In the genomic region with DNA sequence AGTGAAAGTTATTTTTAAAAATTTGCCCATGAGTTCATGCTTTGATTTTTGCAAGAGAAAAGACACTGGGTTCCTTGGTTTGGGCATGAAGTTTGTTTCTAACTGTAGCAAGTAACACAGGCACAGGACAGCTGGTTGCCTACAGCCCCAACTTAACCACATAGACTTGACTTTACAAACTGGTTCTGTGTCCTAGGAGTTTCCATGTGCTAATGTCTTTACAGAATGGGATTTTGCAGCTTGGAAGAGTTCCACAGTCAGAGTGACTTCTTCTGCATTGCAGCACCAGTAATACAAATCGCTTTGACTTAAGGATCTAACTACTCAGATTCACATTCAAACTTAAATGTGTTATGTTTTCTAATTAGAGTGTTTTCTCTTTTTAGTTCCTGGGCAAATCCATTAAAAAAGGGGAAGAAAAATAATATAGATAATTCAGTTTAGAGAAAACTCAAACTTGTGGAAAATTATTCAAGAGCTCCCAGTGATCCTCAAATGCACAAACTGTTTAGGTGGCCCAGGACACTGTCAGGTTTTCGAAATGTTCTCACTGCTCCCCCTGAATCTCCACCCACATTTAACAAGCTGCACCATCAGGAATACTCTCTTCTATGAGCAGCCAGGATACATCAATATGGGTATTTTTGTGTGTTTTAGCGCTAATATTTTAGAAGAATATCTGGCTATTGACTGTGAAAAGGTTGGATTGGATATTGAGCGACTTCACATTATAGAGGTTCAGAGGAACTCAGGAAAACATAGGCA, we compare ENCODE assay signal across 10 cellular contexts. TPM values are rescaled to one million over a fixed set of nuclear protein-coding genes. Genes with fewer than 3 reads are reported as not detected.
DNase-seq lines count a peak whose midpoint lies in the region; ATAC-seq and TF ChIP-seq lines count a peak whose summit lies in the region.
"Had no signal": no experiment of that assay in that cellular context is flagged by ENCODE, and none has a peak within 500 bp of the region (broad histone marks: within the 10 kb centered on the region; RNA-seq: fewer than 3 reads in every experiment).

No MANE protein-coding gene starts in this region.

- H3K27me3 Mint-ChIP-seq in activated naive CD4-positive, alpha-beta T cell treated with anti-CD3 and anti-CD28 coated beads, Interleukin-2, amount 10 ng/mL, durations not matched to agents 7 days and 5 days, result peaks cover 15% of the 10 kb centered on the region
- no peaks in the 10 kb centered on the region for H3K27me3 Mint-ChIP-seq in endodermal cell (ENCODE audit: insufficient read depth)
- H3K27me3 Mint-ChIP-seq in stimulated activated naive B cell treated with anti-CD40 and anti-IgM and Interleukin-4, amounts not matched to agents 10 μg/mL and 1 μg/mL and 100 μg/mL, for 72 hours, result no peaks in the 10 kb centered on the region

- no peaks in the 10 kb centered on the region for H3K9me3 ChIP-seq in endodermal cell (ENCODE audit: control insufficient read depth, low read length)
- H3K9me3 ChIP-seq: stomach had no signal

- TF ChIP-seq CTCF in endodermal cell (conservative IDR thresholded peaks at IDR 0.05), result no peak

- H3K4me1 Mint-ChIP-seq in activated naive CD4-positive, alpha-beta T cell treated with anti-CD3 and anti-CD28 coated beads, Interleukin-2, amount 10 ng/mL, durations not matched to agents 7 days and 5 days, result peaks cover 64% of the 10 kb centered on the region
- peaks cover 21% of the 10 kb centered on the region for H3K4me1 Mint-ChIP-seq in endodermal cell
- H3K4me1 Mint-ChIP-seq in stimulated activated naive B cell treated with anti-CD40 and anti-IgM and Interleukin-4, amounts not matched to agents 10 μg/mL and 1 μg/mL and 100 μg/mL, for 72 hours, result peaks cover 35 to 62% of the 10 kb centered on the region in 2 donors

- no peaks in the 10 kb centered on the region for H3K27me3 ChIP-seq in endodermal cell (ENCODE audit: control insufficient read depth, insufficient read depth, low read length, poor library complexity, severe bottlenecking)

- no peak for DNase-seq in activated naive CD4-positive, alpha-beta T cell treated with anti-CD3 and anti-CD28 coated beads, Interleukin-2, amount 10 ng/mL, durations not matched to agents 7 days and 5 days
- no peak for DNase-seq in activated naive CD4-positive, alpha-beta T cell treated with anti-CD3 and anti-CD28 coated beads, Interleukin-2, amount 50 U/mL, for 16 hours
- peak; percentile 77 for DNase-seq in OCI-M1 (lab: John Stamatoyannopoulos, UW)
- DNase-seq in endodermal cell, result peak; percentile 52
- DNase-seq in stimulated activated naive B cell treated with anti-CD40 and anti-IgM and Interleukin-4, amounts not matched to agents 10 μg/mL and 1 μg/mL and 100 μg/mL, for 72 hours, result no peak
- DNase-seq in kidney tubule cell (ENCODE audit: low spot score), result no peak
- DNase-seq in retina, result no peak

- ATAC-seq in stimulated activated naive B cell treated with anti-CD40 and anti-IgM and Interleukin-4, amounts not matched to agents 10 μg/mL and 1 μg/mL and 100 μg/mL, for 72 hours (replicated peaks), result no peak
- no peak for ATAC-seq in esophagus mucosa

- peaks cover 9% of the 10 kb centered on the region for H3K36me3 Mint-ChIP-seq in activated naive CD4-positive, alpha-beta T cell treated with anti-CD3 and anti-CD28 coated beads, Interleukin-2, amount 10 ng/mL, durations not matched to agents 7 days and 5 days
- H3K36me3 Mint-ChIP-seq in endodermal cell (ENCODE audit: low read depth), result peaks cover 3% of the 10 kb centered on the region
- peaks cover 3 to 14% of the 10 kb centered on the region in 2 donors for H3K36me3 Mint-ChIP-seq in stimulated activated naive B cell treated with anti-CD40 and anti-IgM and Interleukin-4, amounts not matched to agents 10 μg/mL and 1 μg/mL and 100 μg/mL, for 72 hours

- 91 to 94% methylated on average over 2 to 4 of the region's 4 CpGs for WGBS in endodermal cell (ENCODE audit: insufficient coverage in 1 of 2, insufficient read length in 1 of 2), 2 experiments

- CTCF ChIA-PET in activated naive CD4-positive, alpha-beta T cell treated with anti-CD3 and anti-CD28 coated beads, Interleukin-2, amount 10 ng/mL, durations not matched to agents 7 days and 5 days (lab: Charles Lee), result interaction anchor here (0.7 to 9.2 kb wide), 4 partner anchors 27 to 721 kb away, joined by 3 to 47 read pairs (median 6); a partner anchor contains a TSS

- no peaks in the 10 kb centered on the region for H3K36me3 ChIP-seq in endodermal cell (ENCODE audit: control insufficient read depth, insufficient read depth, low read length)
- H3K36me3 ChIP-seq: stomach had no signal

- H3K4me3 Mint-ChIP-seq in activated naive CD4-positive, alpha-beta T cell treated with anti-CD3 and anti-CD28 coated beads, Interleukin-2, amount 10 ng/mL, durations not matched to agents 7 days and 5 days, result peak overlapping the region; percentile 99
- peak overlapping the region; percentile 77 for H3K4me3 Mint-ChIP-seq in endodermal cell
- no peak overlapping the region for H3K4me3 Mint-ChIP-seq in stimulated activated naive B cell treated with anti-CD40 and anti-IgM and Interleukin-4, amounts not matched to agents 10 μg/mL and 1 μg/mL and 100 μg/mL, for 72 hours

- H3K4me1 ChIP-seq in endodermal cell (ENCODE audit: control insufficient read depth, insufficient read depth, low read length), result no peaks in the 10 kb centered on the region

- H3K27ac Mint-ChIP-seq in activated naive CD4-positive, alpha-beta T cell treated with anti-CD3 and anti-CD28 coated beads, Interleukin-2, amount 10 ng/mL, durations not matched to agents 7 days and 5 days, result peak overlapping the region; percentile 100
- H3K27ac Mint-ChIP-seq in endodermal cell, result peak overlapping the region; percentile 98
- peak overlapping the region; percentile 100 for H3K27ac Mint-ChIP-seq in stimulated activated naive B cell treated with anti-CD40 and anti-IgM and Interleukin-4, amounts not matched to agents 10 μg/mL and 1 μg/mL and 100 μg/mL, for 72 hours

- H3K4me3 ChIP-seq in endodermal cell (ENCODE audit: low read length), result peak overlapping the region; percentile 85

- peak overlapping the region; percentile 85 for H3K9ac ChIP-seq in endodermal cell (ENCODE audit: extremely low read depth, low read length, poor library complexity, severe bottlenecking)

- H3K9me3 Mint-ChIP-seq in activated naive CD4-positive, alpha-beta T cell treated with anti-CD3 and anti-CD28 coated beads, Interleukin-2, amount 10 ng/mL, durations not matched to agents 7 days and 5 days, result peaks cover 1% of the 10 kb centered on the region
- H3K9me3 Mint-ChIP-seq in endodermal cell, result peaks cover 14% of the 10 kb centered on the region
- H3K9me3 Mint-ChIP-seq in stimulated activated naive B cell treated with anti-CD40 and anti-IgM and Interleukin-4, amounts not matched to agents 10 μg/mL and 1 μg/mL and 100 μg/mL, for 72 hours, result peaks cover 1 to 4% of the 10 kb centered on the region in 2 donors

- no peak overlapping the region for H3K27ac ChIP-seq in endodermal cell (ENCODE audit: low read depth, low read length)

RNA-seq across cellular contexts. Expression of gene OR2B2, which starts 44.1 kb away (rescaled TPM):
- total RNA-seq in endodermal cell, result not detected
- not detected for polyA plus RNA-seq in endodermal cell (2013, experiment 1 of 2)
- polyA plus RNA-seq in endodermal cell (2013, experiment 2 of 2), result not detected
- not detected for total RNA-seq in esophagus mucosa
- total RNA-seq: kidney, stomach had no signal
- polyA plus RNA-seq: stomach had no signal

Comparison
In these comparisons a context has a peak if more than half of its experiments do, and no peak if none do; other contexts are left out.
1. DNase-seq: peak in OCI-M1 (single experiment) and endodermal cell (single experiment); none in activated naive CD4-positive, alpha-beta T cell treated with anti-CD3 and anti-CD28 coated beads, Interleukin-2, amount 10 ng/mL, durations not matched to agents 7 days and 5 days (single experiment), activated naive CD4-positive, alpha-beta T cell treated with anti-CD3 and anti-CD28 coated beads, Interleukin-2, amount 50 U/mL, for 16 hours (single experiment), stimulated activated naive B cell treated with anti-CD40 and anti-IgM and Interleukin-4, amounts not matched to agents 10 μg/mL and 1 μg/mL and 100 μg/mL, for 72 hours (single experiment), kidney tubule cell (single experiment) and retina (single experiment).
2. H3K4me3 Mint-ChIP-seq: peak in activated naive CD4-positive, alpha-beta T cell treated with anti-CD3 and anti-CD28 coated beads, Interleukin-2, amount 10 ng/mL, durations not matched to agents 7 days and 5 days (single experiment) and endodermal cell (single experiment); none in stimulated activated naive B cell treated with anti-CD40 and anti-IgM and Interleukin-4, amounts not matched to agents 10 μg/mL and 1 μg/mL and 100 μg/mL, for 72 hours (0 of 2).
3. Peak in every context shown above with its lines, with median percentiles within 50 percentile points of each other: H3K27ac Mint-ChIP-seq.